8 cellular contexts compared by ENCODE assay signal in the genomic region with DNA sequence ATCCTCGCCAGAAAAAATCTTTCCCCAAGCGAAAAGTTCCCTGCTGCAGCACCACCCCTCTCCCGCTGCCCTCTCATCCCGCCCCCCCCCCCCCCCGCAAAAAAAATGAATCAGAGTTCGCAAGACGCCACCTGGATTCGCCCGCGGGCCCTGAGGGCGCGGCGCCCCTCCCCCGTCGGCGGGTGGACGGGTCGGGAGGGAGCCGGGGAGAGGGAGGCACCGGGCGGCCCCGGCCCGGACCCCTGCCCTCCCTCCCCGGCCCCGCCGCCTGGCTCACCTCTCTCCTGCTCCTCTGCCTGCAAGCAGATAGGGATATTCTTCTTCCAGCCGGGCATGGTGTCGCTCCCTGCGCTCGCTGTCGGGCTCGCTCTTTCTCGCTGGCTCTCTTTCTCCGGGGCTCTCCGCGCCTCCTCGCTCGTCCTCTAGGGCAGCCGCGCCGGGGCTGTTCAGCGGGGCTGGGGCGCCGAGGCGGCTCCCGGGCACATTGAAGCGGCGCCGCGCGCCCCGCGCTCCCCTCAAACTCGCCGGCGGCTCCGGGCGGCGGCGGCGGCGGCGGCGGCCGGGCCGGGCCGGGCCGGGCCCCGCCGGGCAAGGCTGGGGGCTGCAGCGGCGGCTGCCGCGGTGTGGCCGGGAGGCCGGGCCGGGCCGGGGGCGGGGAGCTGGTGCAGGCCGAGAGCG.
DNase-seq lines count a peak whose midpoint lies in the region; ATAC-seq and TF ChIP-seq lines count a peak whose summit lies in the region.

No MANE protein-coding gene starts in this region.

- H3K27me3 ChIP-seq in effector memory CD4-positive, alpha-beta T cell (replicated peaks; ENCODE audit: control insufficient read depth, insufficient read depth, low read length, poor library complexity, severe bottlenecking), result peaks cover 4% of the 10 kb centered on the region
- H3K27me3 ChIP-seq in mononuclear cell (ENCODE audit: insufficient read depth, low read length), result peaks cover 50% of the 10 kb centered on the region
- no peaks in the 10 kb centered on the region for H3K27me3 ChIP-seq in thoracic aorta (replicated peaks; ENCODE audit: insufficient read depth)

- no peaks in the 10 kb centered on the region for H3K36me3 ChIP-seq in effector memory CD4-positive, alpha-beta T cell (ENCODE audit: control insufficient read depth, insufficient read depth, low read length)
- H3K36me3 ChIP-seq in thoracic aorta, result no peaks in the 10 kb centered on the region

- intact Hi-C loops in activated CD4-positive, alpha-beta T cell treated with anti-CD3 and anti-CD28 coated beads, Interleukin-2, amount 10 ng/mL, durations not matched to agents 24 days and 14 days (cut with micrococcal nuclease), result loop anchor here (2.0 kb wide), 1 partner anchor 200 kb away; the partner anchor contains the start of gene CAND1

- TF ChIP-seq CTCF in thoracic aorta (IDR thresholded peaks at IDR 0.05), result no peak

- no peaks in the 10 kb centered on the region for H3K9me3 ChIP-seq in effector memory CD4-positive, alpha-beta T cell (ENCODE audit: control insufficient read depth, low read length)
- H3K9me3 ChIP-seq in mononuclear cell (ENCODE audit: low read depth, low read length) (no peaks in the 10 kb centered on the region), thoracic aorta (no peaks in the 10 kb centered on the region)

- peak; percentile 82 for DNase-seq in DMS 273 (lab: John Stamatoyannopoulos, UW; ENCODE audit: unreplicated experiment)
- DNase-seq in DMS 273 treated with DMSO at 0.1 percent for 48 hours (lab: John Stamatoyannopoulos, UW), result no peak
- DNase-seq in HEK293T (ENCODE audit: extremely low spot score), result peak; percentile 52
- DNase-seq in NCI-H1092 treated with DMSO at 0.1 percent for 48 hours (lab: John Stamatoyannopoulos, UW), result peak; percentile 34
- peak; percentile 76 for DNase-seq in activated CD4-positive, alpha-beta T cell treated with anti-CD3 and anti-CD28 coated beads, Interleukin-2, amount 10 ng/mL, durations not matched to agents 24 days and 14 days
- peak in 1 of 3 donors; percentile 6 for DNase-seq in effector memory CD4-positive, alpha-beta T cell
- no peak for DNase-seq in thoracic aorta (ENCODE audit: low spot score)

- POLR2A ChIA-PET in HEK293T (lab: Yijun Ruan, JAX), result interaction anchor here (0.8 to 1.5 kb wide), 2 partner anchors 26 to 201 kb away, joined by 5 to 8 read pairs; partner anchors contain the start of gene CAND1

- peak; percentile 11 for ATAC-seq in thoracic aorta (ENCODE audit: insufficient number of reproducible peaks, low FRiP score, low read depth)

- H3K4me3 ChIP-seq in effector memory CD4-positive, alpha-beta T cell (ENCODE audit: insufficient read depth, low read depth, low read length, poor library complexity, severe bottlenecking), result peak overlapping the region; percentile 66
- peak overlapping the region; percentile 25 for H3K4me3 ChIP-seq in mononuclear cell (ENCODE audit: low read length)
- H3K4me3 ChIP-seq in thoracic aorta, result peak overlapping the region; percentile 77

- peaks cover 12% of the 10 kb centered on the region for H3K4me1 Mint-ChIP-seq in activated CD4-positive, alpha-beta T cell treated with anti-CD3 and anti-CD28 coated beads, Interleukin-2, amount 10 ng/mL, durations not matched to agents 24 days and 14 days

- H3K27ac Mint-ChIP-seq in activated CD4-positive, alpha-beta T cell treated with anti-CD3 and anti-CD28 coated beads, Interleukin-2, amount 10 ng/mL, durations not matched to agents 24 days and 14 days, result peak overlapping the region; percentile 25

- H3K4me3 Mint-ChIP-seq in activated CD4-positive, alpha-beta T cell treated with anti-CD3 and anti-CD28 coated beads, Interleukin-2, amount 10 ng/mL, durations not matched to agents 24 days and 14 days, result peak overlapping the region; percentile 86

- H3K4me1 ChIP-seq in effector memory CD4-positive, alpha-beta T cell (ENCODE audit: control insufficient read depth, insufficient read depth, low read length, poor library complexity, severe bottlenecking), result peaks cover 7% of the 10 kb centered on the region
- H3K4me1 ChIP-seq in mononuclear cell (ENCODE audit: insufficient read depth, low read length), result peaks cover 11% of the 10 kb centered on the region
- H3K4me1 ChIP-seq in thoracic aorta (ENCODE audit: control insufficient read depth in 1 of 2, low read depth in 2 of 2), result peaks cover 2 to 16% of the 10 kb centered on the region in 2 donors

- no peak overlapping the region for H3K27ac ChIP-seq in effector memory CD4-positive, alpha-beta T cell (ENCODE audit: insufficient read depth, low read length, poor library complexity, severe bottlenecking)
- no peak overlapping the region for H3K27ac ChIP-seq in thoracic aorta

- H3K36me3 Mint-ChIP-seq in activated CD4-positive, alpha-beta T cell treated with anti-CD3 and anti-CD28 coated beads, Interleukin-2, amount 10 ng/mL, durations not matched to agents 24 days and 14 days (ENCODE audit: low read depth), result no peaks in the 10 kb centered on the region

- peaks cover 6% of the 10 kb centered on the region for H3K9me3 Mint-ChIP-seq in activated CD4-positive, alpha-beta T cell treated with anti-CD3 and anti-CD28 coated beads, Interleukin-2, amount 10 ng/mL, durations not matched to agents 24 days and 14 days

- peaks cover 62% of the 10 kb centered on the region for H3K27me3 Mint-ChIP-seq in activated CD4-positive, alpha-beta T cell treated with anti-CD3 and anti-CD28 coated beads, Interleukin-2, amount 10 ng/mL, durations not matched to agents 24 days and 14 days

- CTCF ChIA-PET in HEK293T (lab: Yijun Ruan, JAX), result interaction anchor here (1.2 to 1.4 kb wide), 2 partner anchors 9 to 43 kb away, joined by 3 to 4 read pairs; no protein-coding TSS in a partner anchor

TF ChIP-seq in HEK293T, 16 proteins besides CTCF, POLR2A, EP300 and RAD21:
- TF ChIP-seq, protein P1, sequence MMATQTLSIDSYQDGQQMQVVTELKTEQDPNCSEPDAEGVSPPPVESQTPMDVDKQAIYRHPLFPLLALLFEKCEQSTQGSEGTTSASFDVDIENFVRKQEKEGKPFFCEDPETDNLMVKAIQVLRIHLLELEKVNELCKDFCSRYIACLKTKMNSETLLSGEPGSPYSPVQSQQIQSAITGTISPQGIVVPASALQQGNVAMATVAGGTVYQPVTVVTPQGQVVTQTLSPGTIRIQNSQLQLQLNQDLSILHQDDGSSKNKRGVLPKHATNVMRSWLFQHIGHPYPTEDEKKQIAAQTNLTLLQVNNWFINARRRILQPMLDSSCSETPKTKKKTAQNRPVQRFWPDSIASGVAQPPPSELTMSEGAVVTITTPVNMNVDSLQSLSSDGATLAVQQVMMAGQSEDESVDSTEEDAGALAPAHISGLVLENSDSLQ (IDR thresholded peaks at IDR 0.05), result no peak
- no peak for TF ChIP-seq BHLHE40 (IDR thresholded peaks at IDR 0.05; ENCODE audit: borderline replicate concordance)
- TF ChIP-seq L3MBTL2 (conservative IDR thresholded peaks at IDR 0.05), result no peak
- no peak for TF ChIP-seq TARDBP (IDR thresholded peaks at IDR 0.05)
- TF ChIP-seq LEF1 (IDR thresholded peaks at IDR 0.05; ENCODE audit: borderline replicate concordance), result no peak

Comparison
In these comparisons a context has a peak if more than half of its experiments do, and no peak if none do; other contexts are left out.
1. DNase-seq: peak in DMS 273 (single experiment), HEK293T (single experiment), NCI-H1092 treated with DMSO at 0.1 percent for 48 hours (single experiment) and activated CD4-positive, alpha-beta T cell treated with anti-CD3 and anti-CD28 coated beads, Interleukin-2, amount 10 ng/mL, durations not matched to agents 24 days and 14 days (single experiment); none in DMS 273 treated with DMSO at 0.1 percent for 48 hours (single experiment) and thoracic aorta (single experiment).
2. H3K4me3 ChIP-seq: peak in every context shown above with its lines; median percentile 77 in thoracic aorta; 66 in effector memory CD4-positive, alpha-beta T cell; 25 in mononuclear cell.